Comparison of ENCODE assay signal across 1 cellular context in genomic region chr16:87952751-87953150, GRCh38.
TF ChIP-seq lines count a peak whose summit lies in the region.

No MANE protein-coding gene starts in this region.

TF ChIP-seq in HEK293T, 16 proteins besides CTCF, POLR2A, EP300 and RAD21 (continued from another document):
- TF ChIP-seq FOXK2 (IDR thresholded peaks at IDR 0.05), result no peak
- no peak for TF ChIP-seq HDGF (IDR thresholded peaks at IDR 0.05; ENCODE audit: borderline replicate concordance)
